In the genomic region with DNA sequence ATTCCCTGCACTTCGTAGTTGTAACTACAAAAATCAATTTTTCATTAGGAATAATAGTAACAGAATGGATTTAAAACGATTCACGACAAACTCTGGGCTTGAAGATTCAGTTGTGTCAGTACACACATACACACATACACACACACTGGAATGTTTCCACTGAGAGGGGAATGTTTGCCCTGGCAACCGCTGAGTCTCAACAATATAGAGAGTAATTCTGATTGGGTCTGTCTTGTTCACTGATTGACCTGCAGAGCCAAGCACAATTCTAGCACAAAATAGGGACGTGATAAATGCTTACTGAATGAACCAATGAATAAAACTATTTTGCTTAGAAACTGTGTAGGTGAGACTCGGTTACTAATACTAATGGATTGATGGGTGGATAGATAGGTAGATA, we compare ENCODE assay signal across 28 cellular contexts.
"Had no signal": no experiment of that assay in that cellular context is flagged by ENCODE, and none has a peak within 500 bp of the region (broad histone marks: within the 10 kb centered on the region; RNA-seq: fewer than 3 reads in every experiment).

No MANE protein-coding gene starts in this region.

- H3K9me3 ChIP-seq: ovary, psoas muscle, spleen, suprapubic skin, testis, tibial artery, transverse colon, upper lobe of right lung, uterus had no signal

- H3K9ac ChIP-seq: neural progenitor cell, parathyroid adenoma had no signal

- ATAC-seq: natural killer cell; psoas muscle; right cardiac atrium; sciatic nerve; stimulated activated memory B cell treated with anti-CD40 and anti-IgM and Interleukin-4, amounts not matched to agents 10 μg/mL and 1 μg/mL and 100 μg/mL, for 72 hours; stimulated activated naive CD8-positive, alpha-beta T cell treated with anti-CD3 and anti-CD28 coated beads, Interleukin-15, amount 100 ng/mL, for 72 hours; stimulated activated naive CD8-positive, alpha-beta T cell treated with anti-CD3 and anti-CD28 coated beads, Interleukin-15, Interleukin-2, amounts not matched to agents 100 U/mL and 50 U/mL, for 24 hours; upper lobe of right lung had no signal

- H3K27ac ChIP-seq: neural progenitor cell, ovary, parathyroid adenoma, psoas muscle, skin epidermis, spleen, suprapubic skin, testis, tibial artery, transverse colon, upper lobe of right lung, uterus had no signal

- H3K4me2 ChIP-seq: neural progenitor cell, smooth muscle cell had no signal

- H2AFZ ChIP-seq: neural progenitor cell, parathyroid adenoma had no signal

- H3K27me3 ChIP-seq: neural progenitor cell, ovary, spleen, suprapubic skin, testis, tibial artery, transverse colon, upper lobe of right lung, uterus had no signal

- H3K36me3 ChIP-seq: neural progenitor cell, ovary, tibial artery, transverse colon, upper lobe of right lung, uterus had no signal

- H3K4me3 ChIP-seq: neural progenitor cell, ovary, psoas muscle, skin epidermis, smooth muscle cell, spleen, suprapubic skin, testis, tibial artery, transverse colon, upper lobe of right lung, uterus had no signal

- DNase-seq: natural killer cell; occipital lobe; ovary; posterior cingulate gyrus; psoas muscle; right cardiac atrium; spleen; stimulated activated CD4-positive, alpha-beta T cell treated with anti-CD3 and anti-CD28 coated beads, Interleukin-12 subunit alpha, Interleukin-12 subunit beta, amount 100 ng/mL, for 4 hours; stimulated activated CD4-positive, alpha-beta T cell treated with anti-CD3 and anti-CD28 coated beads, Interleukin-1b, Interleukin-23, amount 100 ng/mL, for 48 hours; stimulated activated CD4-positive, alpha-beta T cell treated with anti-CD3 and anti-CD28 coated beads, Interleukin-4, amount 100 ng/mL, for 1 hour; stimulated activated CD4-positive, alpha-beta T cell treated with anti-CD3 and anti-CD28 coated beads, Interleukin-4, amount 100 ng/mL, for 4 hours; stimulated activated CD8-positive, alpha-beta memory T cell treated with anti-CD3 and anti-CD28 coated beads, Interleukin-4, amount 100 ng/mL, for 48 hours; stimulated activated naive CD4-positive, alpha-beta T cell; stimulated activated naive CD8-positive, alpha-beta T cell treated with anti-CD3 and anti-CD28 coated beads, Interleukin-15, amount 100 ng/mL, for 72 hours; stimulated activated naive CD8-positive, alpha-beta T cell treated with anti-CD3 and anti-CD28 coated beads, Interleukin-15, Interleukin-2, amounts not matched to agents 100 U/mL and 50 U/mL, for 24 hours; substantia nigra; testis; tibial artery; transverse colon; upper lobe of right lung; uterus had no signal

- H3K4me1 ChIP-seq: neural progenitor cell, spleen, testis, upper lobe of right lung, uterus had no signal
